Comparison of ENCODE assay signal across 8 cellular contexts in the genomic region with DNA sequence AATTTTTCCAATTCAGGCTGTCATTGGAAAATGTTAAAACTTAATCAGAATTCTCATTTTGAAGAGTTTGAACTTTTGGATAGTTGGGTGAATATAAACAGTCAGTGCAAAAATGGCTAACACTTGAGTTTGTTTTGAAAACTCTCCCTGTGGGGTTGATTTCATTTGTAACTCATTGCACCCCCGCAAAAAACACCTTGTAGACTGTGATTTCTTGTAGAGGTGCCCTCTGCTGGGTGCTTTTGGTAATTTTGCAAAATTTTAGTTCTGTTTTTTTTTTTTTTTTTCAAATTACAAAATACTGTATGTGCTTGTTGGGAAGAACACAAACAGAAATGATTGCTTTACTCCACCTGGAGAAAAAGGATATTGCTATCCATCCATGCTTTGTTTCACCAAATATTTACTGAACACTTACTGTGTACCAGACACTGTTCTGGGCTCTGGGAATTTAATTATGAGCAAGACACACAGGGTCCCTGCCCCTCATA. TPM values are rescaled to one million over a fixed set of nuclear protein-coding genes. Genes with fewer than 3 reads are reported as not detected.
A peak's percentile ranks its signal among the peaks of the same experiment; 100 is the strongest.
DNase-seq lines count a peak whose midpoint lies in the region; ATAC-seq and TF ChIP-seq lines count a peak whose summit lies in the region.

No MANE protein-coding gene starts in this region.

- H4K20me1 ChIP-seq in fibroblast of lung (ENCODE audit: control insufficient read depth, extremely low read depth, insufficient read depth, low read length) = no peaks in the 10 kb centered on the region

- no peak overlapping the region for H3K9ac ChIP-seq in fibroblast of lung (ENCODE audit: insufficient read depth, low read length)

- no peaks in the 10 kb centered on the region for H3K79me2 ChIP-seq in fibroblast of lung (ENCODE audit: control insufficient read depth, insufficient read depth, low read length)

- no peaks in the 10 kb centered on the region for H3K4me1 ChIP-seq in fibroblast of lung (ENCODE audit: control insufficient read depth, extremely low read depth, insufficient read depth, low read length)

- TF ChIP-seq CTCF in WERI-Rb-1 (IDR thresholded peaks at IDR 0.05; ENCODE audit: low read depth, low read length) (peak; percentile 30; the same call in 1 of the 2 replicates), fibroblast of lung (conservative IDR thresholded peaks at IDR 0.05 in 1 of 2, IDR thresholded peaks at IDR 0.05 in 1 of 2; ENCODE audit: low read depth in 1 of 2, low read length in 2 of 2) (peak; percentile 65 to 66)

- no peak overlapping the region for H3K4me3 ChIP-seq in WERI-Rb-1 (ENCODE audit: low read depth, low read length)
- H3K4me3 ChIP-seq in fibroblast of lung (replicated peaks in 1 of 4; ENCODE audit: control extremely low read depth in 1 of 4, insufficient read depth in 1 of 4, low read depth in 3 of 4, low read length in 4 of 4) = no peak overlapping the region

- no peak overlapping the region for H3K4me2 ChIP-seq in fibroblast of lung (ENCODE audit: extremely low read depth, insufficient read depth, low read length)

- DNase-seq in NCI-H146 (lab: John Stamatoyannopoulos, UW) = peak; percentile 23
- DNase-seq in NCI-H146 treated with DMSO at 0.1 percent for 48 hours (lab: John Stamatoyannopoulos, UW; ENCODE audit: unreplicated experiment) = no peak
- peak; percentile 1 for DNase-seq in KG1 (lab: John Stamatoyannopoulos, UW)
- no peak for DNase-seq in WERI-Rb-1
- peak in 1 of 2 donors; percentile 51 for DNase-seq in fibroblast of lung (ENCODE audit: low read depth in 2 of 2)
- no peak for DNase-seq in sciatic nerve (ENCODE audit: low spot score)
- DNase-seq in UCSD-AML1 (lab: John Stamatoyannopoulos, UW; ENCODE audit: unreplicated experiment) = no peak

- peak; percentile 53 for ATAC-seq in sciatic nerve
- ATAC-seq in GM21381 (IDR thresholded peaks at IDR 0.05; ENCODE audit: unreplicated experiment) = no peak

- H3K9me3 ChIP-seq in WERI-Rb-1 (ENCODE audit: severe bottlenecking) (no peaks in the 10 kb centered on the region), fibroblast of lung (ENCODE audit: control insufficient read depth, insufficient read depth, low read depth, low read length) (no peaks in the 10 kb centered on the region)

- no peak overlapping the region for H2AFZ ChIP-seq in fibroblast of lung (ENCODE audit: low read length)

- intact Hi-C loops in sciatic nerve (cut with DNase I) = loop anchor here (10.0 kb wide), 1 partner anchor 102 kb away; no protein-coding TSS in a partner anchor

- H3K36me3 ChIP-seq in WERI-Rb-1 (peaks cover 59% of the 10 kb centered on the region), fibroblast of lung (ENCODE audit: control insufficient read depth, insufficient read depth, low read length) (peaks cover 8% of the 10 kb centered on the region)

- H3K27ac ChIP-seq in WERI-Rb-1 (no peak overlapping the region), fibroblast of lung (ENCODE audit: insufficient read depth, low read length) (no peak overlapping the region)

- no peaks in the 10 kb centered on the region for H3K27me3 ChIP-seq in WERI-Rb-1 (ENCODE audit: insufficient read depth, low read depth, severe bottlenecking)
- no peaks in the 10 kb centered on the region for H3K27me3 ChIP-seq in fibroblast of lung (ENCODE audit: control insufficient read depth, insufficient read depth, low read length)

RNA-seq across cellular contexts. Expression of gene GPI, which starts 28.2 kb away (rescaled TPM):
- total RNA-seq in fibroblast of lung (87.6 and 112 TPM in 2 replicates), sciatic nerve (152 TPM)
- 172 and 173 TPM in 2 replicates for polyA plus RNA-seq in fibroblast of lung
- polyA plus RNA-seq in fibroblast of lung (2012) = 273 and 285 TPM in 2 replicates
- 513 and 698 TPM in 2 replicates for polyA minus RNA-seq in fibroblast of lung (ENCODE audit: low replicate concordance)

Comparison
In these comparisons a context has a peak if more than half of its experiments do, and no peak if none do; other contexts are left out.
1. DNase-seq: peak in NCI-H146 (single experiment) and KG1 (single experiment); none in NCI-H146 treated with DMSO at 0.1 percent for 48 hours (single experiment), WERI-Rb-1 (single experiment), sciatic nerve (single experiment) and UCSD-AML1 (single experiment).